In the genomic region with DNA sequence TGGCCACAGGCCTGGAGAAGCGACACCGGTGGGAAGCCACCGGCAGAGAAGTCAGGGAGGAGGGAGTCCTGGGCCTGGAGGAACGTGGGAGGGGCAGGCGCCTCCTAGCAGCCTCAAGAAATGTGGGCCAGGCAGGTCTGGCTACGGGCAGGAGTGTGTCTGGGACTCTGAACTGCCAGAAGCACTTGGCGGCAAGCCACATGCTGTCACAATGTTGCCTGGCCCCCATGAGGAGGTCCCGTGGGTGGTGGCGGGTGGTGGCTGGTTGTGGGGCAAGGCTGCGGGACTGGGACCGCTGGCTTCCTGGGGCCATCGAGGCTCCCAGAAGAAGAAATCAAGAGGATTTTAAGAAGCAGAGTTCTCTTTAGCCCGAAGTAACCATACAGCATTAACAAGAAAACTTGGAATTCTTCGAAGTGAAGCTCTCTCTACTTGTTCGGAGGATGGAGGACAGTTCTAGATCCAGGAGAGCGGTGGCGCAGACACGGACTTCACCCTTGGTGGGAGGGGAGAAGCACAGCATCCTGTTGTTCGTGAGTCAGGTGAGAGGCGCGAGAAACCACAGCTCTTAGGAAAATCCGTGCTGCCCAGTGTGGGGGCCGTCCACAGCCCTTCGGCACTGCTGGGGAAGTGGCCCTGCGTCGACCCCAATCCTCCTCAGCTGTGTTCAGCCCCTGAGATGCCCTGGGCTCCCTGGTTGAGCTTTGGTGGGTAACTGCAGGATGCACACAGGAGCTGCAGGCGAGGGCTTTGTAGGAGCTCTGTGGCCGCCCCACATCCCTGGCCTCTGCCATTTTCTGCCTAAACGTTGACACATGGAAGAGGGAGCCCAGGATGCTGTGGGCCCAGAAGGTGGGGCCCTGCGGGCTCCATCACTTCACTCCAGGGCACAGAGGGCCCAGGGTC, we compare ENCODE assay signal across 8 cellular contexts. TPM values are rescaled to one million over a fixed set of nuclear protein-coding genes. Genes with fewer than 3 reads are reported as not detected.
A peak's percentile ranks its signal among the peaks of the same experiment; 100 is the strongest.
DNase-seq lines count a peak whose midpoint lies in the region; ATAC-seq and TF ChIP-seq lines count a peak whose summit lies in the region.

No MANE protein-coding gene starts in this region.

- TF ChIP-seq POLR2A in upper lobe of left lung (IDR thresholded peaks at IDR 0.05): no peak

- peak overlapping the region; percentile 73 for H3K4me3 Mint-ChIP-seq in activated T-cell treated with anti-CD3 and anti-CD28 coated beads, Interleukin-2, amount 50 U/mL, for 4 hours
- peak overlapping the region; percentile 51 for H3K4me3 Mint-ChIP-seq in dendritic cell treated with granulocyte-macrophage colony-stimulating factor and Interleukin-4, amounts not matched to agents 40 ng/mL and 50 ng/mL, for 4 days

- H3K4me1 ChIP-seq in upper lobe of left lung: peaks cover 73 to 91% (median 79%) of the 10 kb centered on the region in 4 donors

- H3K27me3 Mint-ChIP-seq in activated T-cell treated with anti-CD3 and anti-CD28 coated beads, Interleukin-2, amount 50 U/mL, for 4 hours (ENCODE audit: low read depth): no peaks in the 10 kb centered on the region
- peaks cover 2% of the 10 kb centered on the region for H3K27me3 Mint-ChIP-seq in dendritic cell treated with granulocyte-macrophage colony-stimulating factor and Interleukin-4, amounts not matched to agents 40 ng/mL and 50 ng/mL, for 4 days

- H3K4me1 Mint-ChIP-seq in activated T-cell treated with anti-CD3 and anti-CD28 coated beads, Interleukin-2, amount 50 U/mL, for 4 hours (ENCODE audit: low read depth): peaks cover 84% of the 10 kb centered on the region
- peaks cover 95% of the 10 kb centered on the region for H3K4me1 Mint-ChIP-seq in dendritic cell treated with granulocyte-macrophage colony-stimulating factor and Interleukin-4, amounts not matched to agents 40 ng/mL and 50 ng/mL, for 4 days (ENCODE audit: low read depth)

- peaks cover 15% of the 10 kb centered on the region for H3K36me3 Mint-ChIP-seq in activated T-cell treated with anti-CD3 and anti-CD28 coated beads, Interleukin-2, amount 50 U/mL, for 4 hours (ENCODE audit: insufficient read depth)
- peaks cover 94% of the 10 kb centered on the region for H3K36me3 Mint-ChIP-seq in dendritic cell treated with granulocyte-macrophage colony-stimulating factor and Interleukin-4, amounts not matched to agents 40 ng/mL and 50 ng/mL, for 4 days (ENCODE audit: low read depth)

- H3K9me3 Mint-ChIP-seq in activated T-cell treated with anti-CD3 and anti-CD28 coated beads, Interleukin-2, amount 50 U/mL, for 4 hours: no peaks in the 10 kb centered on the region
- no peaks in the 10 kb centered on the region for H3K9me3 Mint-ChIP-seq in dendritic cell treated with granulocyte-macrophage colony-stimulating factor and Interleukin-4, amounts not matched to agents 40 ng/mL and 50 ng/mL, for 4 days

- TF ChIP-seq CTCF in upper lobe of left lung (IDR thresholded peaks at IDR 0.05): no peak

- 47 to 56% methylated on average over 21 to 30 of the region's 30 CpGs for WGBS in upper lobe of left lung, 2 donors

- H3K27ac Mint-ChIP-seq in dendritic cell treated with granulocyte-macrophage colony-stimulating factor and Interleukin-4, amounts not matched to agents 40 ng/mL and 50 ng/mL, for 4 days: peak overlapping the region; percentile 74

- intact Hi-C loops in dendritic cell treated with granulocyte-macrophage colony-stimulating factor and Interleukin-4, amounts not matched to agents 40 ng/mL and 50 ng/mL, for 4 days (cut with micrococcal nuclease): no loop called here

- TF ChIP-seq EP300 in upper lobe of left lung (IDR thresholded peaks at IDR 0.05): peak in 1 of 4 donors; percentile 69

- H3K27ac ChIP-seq in upper lobe of left lung: peak overlapping the region; percentile 27 to 89 (median 69)

- H3K4me3 ChIP-seq in upper lobe of left lung: no peak overlapping the region

- no peaks in the 10 kb centered on the region for H3K27me3 ChIP-seq in upper lobe of left lung

- DNase-seq in activated T-cell treated with anti-CD3 and anti-CD28 coated beads, Interleukin-2, amount 50 U/mL, for 4 hours: no peak
- DNase-seq in activated T-cell treated with anti-CD3 and anti-CD28 coated beads, Interleukin-2, amount 50 U/mL, for 1 hour: no peak
- DNase-seq in mucosa of gallbladder (ENCODE audit: low spot score) (peak; percentile 78), upper lobe of left lung (peak; percentile 85 to 97), EL (no peak)

- no peaks in the 10 kb centered on the region for H3K9me3 ChIP-seq in upper lobe of left lung

- H3K36me3 ChIP-seq in upper lobe of left lung: peaks cover 0 to 10% (median 3%) of the 10 kb centered on the region in 4 donors

- ATAC-seq in activated T-cell treated with anti-CD3 and anti-CD28 coated beads, Interleukin-2, amount 50 U/mL, for 4 hours: peak; percentile 36 to 51
- peak; percentile 60 to 84 for ATAC-seq in upper lobe of left lung (ENCODE audit: low FRiP score in 2 of 2)
- no peak for ATAC-seq in HG03097 (IDR thresholded peaks at IDR 0.05; ENCODE audit: low FRiP score, unreplicated experiment)
- no peak for ATAC-seq in HG02884 (IDR thresholded peaks at IDR 0.05; ENCODE audit: unreplicated experiment)

RNA-seq across cellular contexts. Expression of a gene that starts 12.4 kb away (rescaled TPM):
- total RNA-seq in activated T-cell treated with anti-CD3 and anti-CD28 coated beads, Interleukin-2, amount 50 U/mL, for 4 hours: 10 to 100 TPM; 43.8 to 45.2 (median 44.7) TPM
- total RNA-seq in mucosa of gallbladder (78.9 TPM), upper lobe of left lung (100 to 1,000 TPM in 3 of 6 donors, 10 to 100 TPM in 3; 57.3 to 108 (median 96.9) TPM)

RNA-seq across cellular contexts. Expression of a gene that starts 45.9 kb away (rescaled TPM):
- total RNA-seq in activated T-cell treated with anti-CD3 and anti-CD28 coated beads, Interleukin-2, amount 50 U/mL, for 4 hours: 10 to 100 TPM; 67.8 to 82.3 (median 69.9) TPM
- 74.2 TPM for total RNA-seq in mucosa of gallbladder
- total RNA-seq in upper lobe of left lung: 10 to 100 TPM; 26.7 to 88.0 (median 66.8) TPM

Comparison
In these comparisons a context has a peak if more than half of its experiments do, and no peak if none do; other contexts are left out.
1. ATAC-seq: peak in activated T-cell treated with anti-CD3 and anti-CD28 coated beads, Interleukin-2, amount 50 U/mL, for 4 hours (2 of 2) and upper lobe of left lung (2 of 2); none in HG03097 (single experiment) and HG02884 (single experiment).
2. DNase-seq: peak in mucosa of gallbladder (single experiment) and upper lobe of left lung (2 of 2); none in activated T-cell treated with anti-CD3 and anti-CD28 coated beads, Interleukin-2, amount 50 U/mL, for 4 hours (single experiment), activated T-cell treated with anti-CD3 and anti-CD28 coated beads, Interleukin-2, amount 50 U/mL, for 1 hour (single experiment) and EL (single experiment).